In genomic region chr2:169694113-169694893, GRCh38 we compare ENCODE assay signal across 8 cellular contexts. TPM values are rescaled to one million over a fixed set of nuclear protein-coding genes. Genes with fewer than 3 reads are reported as not detected.
DNase-seq lines count a peak whose midpoint lies in the region; ATAC-seq and TF ChIP-seq lines count a peak whose summit lies in the region.

CFAP210 (minus strand) TSS chr2:169694405; CDS start chr2:169694327, 78 bp downstream.
A gene with protein sequence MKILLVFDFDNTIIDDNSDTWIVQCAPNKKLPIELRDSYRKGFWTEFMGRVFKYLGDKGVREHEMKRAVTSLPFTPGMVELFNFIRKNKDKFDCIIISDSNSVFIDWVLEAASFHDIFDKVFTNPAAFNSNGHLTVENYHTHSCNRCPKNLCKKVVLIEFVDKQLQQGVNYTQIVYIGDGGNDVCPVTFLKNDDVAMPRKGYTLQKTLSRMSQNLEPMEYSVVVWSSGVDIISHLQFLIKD (plus strand): TSS chr2:169694469. CDS start chr2:169700972, 6,503 bp downstream.

- no peaks in the 10 kb centered on the region for H3K79me1 ChIP-seq in mesendoderm (ENCODE audit: low read length)

- peak within 1 kb of the TSS; percentile 94 for H3K9ac ChIP-seq in endodermal cell (ENCODE audit: extremely low read depth, low read length, poor library complexity, severe bottlenecking)
- H3K9ac ChIP-seq in mesendoderm (ENCODE audit: low read length) = peak within 1 kb of the TSS; percentile 82

- no peaks in the 10 kb centered on the region for H3K9me3 ChIP-seq in endodermal cell (ENCODE audit: control insufficient read depth, low read length)

- no peaks in the 10 kb centered on the region for H3K4me1 Mint-ChIP-seq in endodermal cell

- H3K79me2 ChIP-seq in mesendoderm (ENCODE audit: control insufficient read depth, insufficient read depth, low read length) = no peaks in the 10 kb centered on the region

- no peaks in the 10 kb centered on the region for H3K4me1 ChIP-seq in endodermal cell (ENCODE audit: control insufficient read depth, insufficient read depth, low read length)
- no peaks in the 10 kb centered on the region for H3K4me1 ChIP-seq in mesendoderm (ENCODE audit: control insufficient read depth, low read depth, low read length)

- H3K27me3 ChIP-seq in endodermal cell (ENCODE audit: control insufficient read depth, insufficient read depth, low read length, poor library complexity, severe bottlenecking) = peaks cover 5% of the 10 kb centered on the region
- H3K27me3 ChIP-seq in mesendoderm (ENCODE audit: insufficient read depth, low read length, poor library complexity) = no peaks in the 10 kb centered on the region

- H4K5ac ChIP-seq in mesendoderm (ENCODE audit: low read length) = no peak within 1 kb of the TSS

- H3K36me3 ChIP-seq in endodermal cell (ENCODE audit: control insufficient read depth, insufficient read depth, low read length) (peaks cover 26% of the 10 kb centered on the region), mesendoderm (ENCODE audit: control insufficient read depth, insufficient read depth, low read length) (peaks cover 2% of the 10 kb centered on the region)

- in situ Hi-C loops in Caki2 (cut with HindIII; ENCODE audit: low pct_unique_long_range_greater_than_20kb, low sequenced_read_pairs) = no loop called here

- ATAC-seq in GM21390 (IDR thresholded peaks at IDR 0.05; ENCODE audit: unreplicated experiment) = peak; percentile 99

- H2BK15ac ChIP-seq in mesendoderm (replicated peaks; ENCODE audit: low read depth) = no peak within 1 kb of the TSS

- H3K27ac Mint-ChIP-seq in endodermal cell = peak within 1 kb of the TSS; percentile 92

- H3K4me3 ChIP-seq in endodermal cell (ENCODE audit: low read length) (peak within 1 kb of the TSS; percentile 98), mesendoderm (ENCODE audit: low read length) (peak within 1 kb of the TSS; percentile 81)

- H4K8ac ChIP-seq in mesendoderm (ENCODE audit: low read depth, low read length) = peak within 1 kb of the TSS; percentile 29

- TF ChIP-seq CTCF in endodermal cell (conservative IDR thresholded peaks at IDR 0.05) = no peak

- H2BK5ac ChIP-seq in mesendoderm (ENCODE audit: low read length) = no peak within 1 kb of the TSS

- no peak within 1 kb of the TSS for H3K4ac ChIP-seq in mesendoderm (ENCODE audit: low read depth, low read length)

- H3K18ac ChIP-seq in mesendoderm (ENCODE audit: low read length) = peak within 1 kb of the TSS; percentile 73

- H3K27ac ChIP-seq in endodermal cell (ENCODE audit: low read depth, low read length) (peak within 1 kb of the TSS; percentile 90), mesendoderm (ENCODE audit: low read depth, low read length) (peak within 1 kb of the TSS; percentile 43)

- H3K23ac ChIP-seq in mesendoderm (ENCODE audit: low read length) = no peak within 1 kb of the TSS

- 0 to 2% methylated on average over 16 to 63 of the region's 63 CpGs for WGBS in endodermal cell (ENCODE audit: insufficient coverage in 1 of 2, insufficient read length in 1 of 2), 2 experiments
- WGBS in mesendoderm (ENCODE audit: extremely low coverage, insufficient coverage, low lambda C conversion rate) = no CpG with 5 or more reads among the region's 63 CpGs

- peaks cover 12% of the 10 kb centered on the region for H3K36me3 Mint-ChIP-seq in endodermal cell (ENCODE audit: low read depth)

- peak within 1 kb of the TSS; percentile 99 for H3K4me2 ChIP-seq in mesendoderm (ENCODE audit: low read length)

- no peak within 1 kb of the TSS for H2AK5ac ChIP-seq in mesendoderm (ENCODE audit: low read length)

- peak within 1 kb of the TSS; percentile 93 for H3K56ac ChIP-seq in mesendoderm (ENCODE audit: low read length)

- peak; percentile 94 for DNase-seq in Caki2 (ENCODE audit: low read depth)
- peak in 75 of 76 experiments; percentile 26 to 97 (median 92) for DNase-seq in HUDEP-2 (lab: John Stamatoyannopoulos, UW; ENCODE audit: unreplicated experiment in 76 of 76)
- DNase-seq in NOMO-1 treated with dmso at 0.1 percent for 144 hours (lab: John Stamatoyannopoulos, UW; ENCODE audit: unreplicated experiment) = peak; percentile 93
- peak; percentile 96 for DNase-seq in activated CD8-positive, alpha-beta memory T cell treated with anti-CD3 and anti-CD28 coated beads, Interleukin-2, amount 50 U/mL, for 1 hour (ENCODE audit: extremely low read depth)
- DNase-seq in endodermal cell = peak; percentile 98
- peak; percentile 98 for DNase-seq in mesendoderm
- DNase-seq in stimulated activated CD8-positive, alpha-beta memory T cell treated with anti-CD3 and anti-CD28 coated beads, Interleukin-12 subunit alpha, Interleukin-12 subunit beta, amount 100 ng/mL, for 4 hours (ENCODE audit: low read depth) = peak; percentile 98

- H2BK120ac ChIP-seq in mesendoderm (ENCODE audit: low read depth, low read length) = no peak within 1 kb of the TSS

- peaks cover 3% of the 10 kb centered on the region for H3K9me3 Mint-ChIP-seq in endodermal cell

- H3K4me3 Mint-ChIP-seq in endodermal cell = peak within 1 kb of the TSS; percentile 78

- H3K27me3 Mint-ChIP-seq in endodermal cell (ENCODE audit: insufficient read depth) = peaks cover 17% of the 10 kb centered on the region

RNA-seq across cellular contexts. Expression of gene CFAP210, which starts in this region (rescaled TPM):
- total RNA-seq in Caki2 (2014; rRNA removed; shearing (Covaris generic); ENCODE audit: low replicate concordance) = not detected in 2 replicates
- total RNA-seq in endodermal cell = 1 to 10 TPM in 1 of 2 donors, under 1 TPM in 1; 0.70 to 1.9 TPM
- polyA plus RNA-seq in endodermal cell (2013, experiment 1 of 2) = 1.2 TPM
- polyA plus RNA-seq in endodermal cell (2013, experiment 2 of 2) = 1.7 TPM
- 1.6 TPM for polyA plus RNA-seq in mesendoderm (2013, experiment 1 of 2)
- polyA plus RNA-seq in mesendoderm (2013, experiment 2 of 2) = 1.5 TPM

RNA-seq across cellular contexts. Expression of the second gene that starts in this region (rescaled TPM):
- total RNA-seq in Caki2 (2014; rRNA removed; shearing (Covaris generic); ENCODE audit: low replicate concordance) = 7.5 and 10.8 TPM in 2 replicates
- total RNA-seq in endodermal cell = 1 to 10 TPM; 6.3 to 7.3 TPM
- polyA plus RNA-seq in endodermal cell (2013, experiment 1 of 2) = 6.6 TPM
- polyA plus RNA-seq in endodermal cell (2013, experiment 2 of 2) = 6.5 TPM
- polyA plus RNA-seq in mesendoderm (2013, experiment 1 of 2) = 5.5 TPM
- polyA plus RNA-seq in mesendoderm (2013, experiment 2 of 2) = 4.9 TPM

Comparison
In these comparisons a context has a peak if more than half of its experiments do, and no peak if none do; other contexts are left out.
1. Peak in every context shown above with its lines: DNase-seq, ATAC-seq, H3K4me3 ChIP-seq and H3K27ac ChIP-seq.